10 cellular contexts compared by ENCODE assay signal in genomic region chr2:237866119-237866621, GRCh38. TPM values are rescaled to one million over a fixed set of nuclear protein-coding genes. Genes with fewer than 3 reads are reported as not detected.
DNase-seq lines count a peak whose midpoint lies in the region; ATAC-seq and TF ChIP-seq lines count a peak whose summit lies in the region.
"Had no signal": no experiment of that assay in that cellular context is flagged by ENCODE, and none has a peak within 500 bp of the region (broad histone marks: within the 10 kb centered on the region; RNA-seq: fewer than 3 reads in every experiment).

No MANE protein-coding gene starts in this region.

- no peaks in the 10 kb centered on the region for H3K9me3 ChIP-seq in OCI-LY3 (ENCODE audit: insufficient read depth, low read length)
- H3K9me3 ChIP-seq: adrenal gland had no signal

- peak overlapping the region; percentile 54 for H3K4me2 ChIP-seq in OCI-LY3 (ENCODE audit: low read length)

- H3K79me2 ChIP-seq in OCI-LY3 (ENCODE audit: low read length): no peaks in the 10 kb centered on the region

- H2AFZ ChIP-seq in OCI-LY3 (ENCODE audit: low read depth, low read length): peak overlapping the region; percentile 66; the same call in 1 of the 2 replicates

- H3K27ac Mint-ChIP-seq in Calu3 (ENCODE audit: unreplicated experiment) (peak overlapping the region; percentile 79), osteocyte (ENCODE audit: unreplicated experiment) (peak overlapping the region; percentile 96)

- H3K4me1 Mint-ChIP-seq in Calu3 (ENCODE audit: low read depth, unreplicated experiment) (peaks cover 65% of the 10 kb centered on the region), osteocyte (ENCODE audit: unreplicated experiment) (peaks cover 82% of the 10 kb centered on the region)

- H3K4me3 Mint-ChIP-seq in Calu3 (ENCODE audit: low read depth, unreplicated experiment) (peak overlapping the region; percentile 33), osteocyte (ENCODE audit: unreplicated experiment) (peak overlapping the region; percentile 58)

- TF ChIP-seq CTCF in Calu3 (IDR thresholded peaks at IDR 0.05; ENCODE audit: unreplicated experiment): no peak
- TF ChIP-seq CTCF in OCI-LY3 (IDR thresholded peaks at IDR 0.05; ENCODE audit: low read depth, low read length): no peak
- TF ChIP-seq CTCF in osteocyte (IDR thresholded peaks at IDR 0.05): no peak

- H3K9ac ChIP-seq in OCI-LY3 (ENCODE audit: low read length): no peak overlapping the region; the same call in 1 of the 2 replicates

- H3K4me1 ChIP-seq in OCI-LY3 (ENCODE audit: low read length): peaks cover 54% of the 10 kb centered on the region
- H3K4me1 ChIP-seq: adrenal gland had no signal

- no peak overlapping the region for H3K4me3 ChIP-seq in OCI-LY3 (ENCODE audit: low read length)
- H3K4me3 ChIP-seq: adrenal gland had no signal

- H3K9me3 Mint-ChIP-seq in Calu3 (ENCODE audit: low read depth, unreplicated experiment) (no peaks in the 10 kb centered on the region), osteocyte (ENCODE audit: unreplicated experiment) (no peaks in the 10 kb centered on the region)

- DNase-seq in Calu3: peak; percentile 32
- no peak for DNase-seq in epithelial cell of prostate (ENCODE audit: low read depth, low spot score)
- DNase-seq in osteocyte (ENCODE audit: extremely low spot score, unreplicated experiment): peak; percentile 64
- DNase-seq in D341Med (ENCODE audit: low spot score): no peak
- no peak for DNase-seq in left colon
- DNase-seq in NK-92 treated with Interleukin-12 subunit alpha and Interleukin-12 subunit beta, amount 100 ng/mL, for 24 hours (lab: John Stamatoyannopoulos, UW): no peak
- DNase-seq: activated CD4-positive, CD25-positive, alpha-beta regulatory T cell treated with anti-CD3 and anti-CD28 coated beads, Interleukin-2, amount 50 U/mL, for 72 hours; adrenal gland had no signal

- H3K36me3 ChIP-seq in OCI-LY3 (replicated peaks; ENCODE audit: low read depth, low read length): no peaks in the 10 kb centered on the region
- H3K36me3 ChIP-seq: adrenal gland had no signal

- peaks cover 23% of the 10 kb centered on the region for H3K36me3 Mint-ChIP-seq in Calu3 (ENCODE audit: insufficient read depth, unreplicated experiment)
- H3K36me3 Mint-ChIP-seq in osteocyte (ENCODE audit: unreplicated experiment): no peaks in the 10 kb centered on the region

- H3K27me3 Mint-ChIP-seq in Calu3 (ENCODE audit: unreplicated experiment) (no peaks in the 10 kb centered on the region), osteocyte (ENCODE audit: unreplicated experiment) (no peaks in the 10 kb centered on the region)

- H3K27ac ChIP-seq in OCI-LY3 (ENCODE audit: low read length) (no peak overlapping the region), epithelial cell of prostate (peak overlapping the region; percentile 59)

- intact Hi-C loops in Calu3 (cut with micrococcal nuclease; ENCODE audit: unreplicated experiment) (loop anchor here (10.0 kb wide), 1 partner anchor 59 kb away; no protein-coding TSS in a partner anchor), left colon (cut with DNase I, micrococcal nuclease) (no loop called here)

- ATAC-seq in left colon (no peak), GM18867 (IDR thresholded peaks at IDR 0.05; ENCODE audit: unreplicated experiment) (no peak)

- BruUV-seq in Calu3 (replicated peaks; lab: Mats Ljungman, UMichigan): no TSS peak

- CTCF ChIA-PET in Calu3 (lab: Charles Lee): interaction anchor here (0.6 to 1.0 kb wide), 2 partner anchors 51 to 57 kb away, joined by 3 to 4 read pairs; no protein-coding TSS in a partner anchor

- H4K20me1 ChIP-seq in OCI-LY3 (ENCODE audit: insufficient read depth, low read length): no peaks in the 10 kb centered on the region

- no peaks in the 10 kb centered on the region for H3K27me3 ChIP-seq in OCI-LY3 (ENCODE audit: low read depth, low read length)

RNA-seq across cellular contexts. Expression of gene RAMP1, which starts 6.7 kb away (rescaled TPM):
- total RNA-seq in Calu3 (2022) (9.6 and 9.8 TPM in 2 replicates), osteocyte (87.9 and 93.4 TPM in 2 replicates), left colon (10 to 100 TPM in 1 of 2 donors, 1 to 10 TPM in 1; 1.8 to 24.8 TPM)

Comparison
In these comparisons a context has a peak if more than half of its experiments do, and no peak if none do; other contexts are left out.
1. DNase-seq: peak in Calu3 (single experiment) and osteocyte (single experiment); none in epithelial cell of prostate (single experiment), D341Med (single experiment), left colon (0 of 2) and NK-92 treated with Interleukin-12 subunit alpha and Interleukin-12 subunit beta, amount 100 ng/mL, for 24 hours (single experiment).